19 cellular contexts compared by ENCODE assay signal in the genomic region with DNA sequence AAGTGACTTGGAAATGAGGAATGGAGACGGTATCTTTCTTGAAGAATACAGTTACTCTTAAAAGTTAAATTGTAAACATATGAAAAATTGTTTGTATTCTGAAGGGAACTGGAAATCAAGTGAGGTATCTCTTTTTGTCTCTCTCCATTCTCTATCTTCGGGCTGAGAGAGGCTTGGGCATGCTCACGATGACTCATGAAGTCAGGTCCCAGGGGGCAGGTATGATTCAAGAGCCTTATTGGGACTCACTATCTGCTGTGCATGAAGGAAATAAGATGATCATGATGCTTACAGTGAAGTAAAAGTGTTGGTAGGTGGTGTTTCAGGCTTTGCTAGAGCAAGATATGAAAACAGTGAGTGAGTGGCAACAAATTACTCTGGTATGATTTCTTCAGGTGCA.
A peak's percentile ranks its signal among the peaks of the same experiment; 100 is the strongest.
DNase-seq lines count a peak whose midpoint lies in the region; ATAC-seq and TF ChIP-seq lines count a peak whose summit lies in the region.
"Had no signal": no experiment of that assay in that cellular context is flagged by ENCODE, and none has a peak within 500 bp of the region (broad histone marks: within the 10 kb centered on the region; RNA-seq: fewer than 3 reads in every experiment).

No MANE protein-coding gene starts in this region.

- no peaks in the 10 kb centered on the region for H3K9me3 Mint-ChIP-seq in activated CD4-positive, alpha-beta memory T cell treated with anti-CD3 and anti-CD28 coated beads for 36 hours
- H3K9me3 Mint-ChIP-seq: activated T-cell treated with anti-CD3 and anti-CD28 coated beads, Interleukin-2, amount 50 U/mL, for 72 hours; memory B cell had no signal

- peak; percentile 52 for ATAC-seq in GM21717 (IDR thresholded peaks at IDR 0.05; ENCODE audit: unreplicated experiment)
- ATAC-seq: activated T-cell treated with anti-CD3 and anti-CD28 coated beads, Interleukin-2, amount 50 U/mL, for 72 hours; esophagus mucosa had no signal

- H3K4me3 ChIP-seq in astrocyte of the spinal cord (ENCODE audit: low read depth, low read length), result no peak overlapping the region
- H3K4me3 ChIP-seq: spleen had no signal

- POLR2A ChIA-PET in activated CD4-positive, alpha-beta memory T cell treated with anti-CD3 and anti-CD28 coated beads for 36 hours (lab: Charles Lee), result no interaction called here

- in situ Hi-C loops in astrocyte of the spinal cord (cut with HindIII; ENCODE audit: low sequenced_read_pairs), result no loop called here

- H3K27ac Mint-ChIP-seq in activated CD4-positive, alpha-beta memory T cell treated with anti-CD3 and anti-CD28 coated beads for 36 hours, result no peak overlapping the region
- H3K27ac Mint-ChIP-seq: activated T-cell treated with anti-CD3 and anti-CD28 coated beads, Interleukin-2, amount 50 U/mL, for 72 hours; CD4-positive, alpha-beta T cell; memory B cell had no signal

- no peaks in the 10 kb centered on the region for H3K4me1 Mint-ChIP-seq in activated CD4-positive, alpha-beta memory T cell treated with anti-CD3 and anti-CD28 coated beads for 36 hours (ENCODE audit: low read depth)
- H3K4me1 Mint-ChIP-seq: memory B cell had no signal

- H3K4me3 Mint-ChIP-seq in activated CD4-positive, alpha-beta memory T cell treated with anti-CD3 and anti-CD28 coated beads for 36 hours, result no peak overlapping the region
- H3K4me3 Mint-ChIP-seq: activated T-cell treated with anti-CD3 and anti-CD28 coated beads, Interleukin-2, amount 50 U/mL, for 72 hours; CD4-positive, alpha-beta T cell; memory B cell had no signal

- CTCF ChIA-PET in activated CD4-positive, alpha-beta memory T cell treated with anti-CD3 and anti-CD28 coated beads for 36 hours (lab: Charles Lee), result no interaction called here

- DNase-seq in HK-2 (ENCODE audit: unreplicated experiment) (peak; percentile 1), astrocyte of the spinal cord (ENCODE audit: low read depth, low spot score) (peak; percentile 12), smooth muscle cell of the brain vasculature (ENCODE audit: low read depth, low spot score) (peak; percentile 9), posterior vena cava (ENCODE audit: low spot score) (no peak)
- no peak for DNase-seq in activated CD4-positive, alpha-beta memory T cell treated with anti-CD3 and anti-CD28 coated beads for 36 hours
- DNase-seq in stimulated activated CD4-positive, alpha-beta T cell treated with anti-CD3 and anti-CD28 coated beads, Interleukin-1b, Interleukin-23, amount 100 ng/mL, for 48 hours, result no peak
- DNase-seq: activated CD4-positive, alpha-beta T cell treated with anti-CD3 and anti-CD28 coated beads, Interleukin-2, amount 50 U/mL, for 1 hour; activated T-cell treated with anti-CD3 and anti-CD28 coated beads, Interleukin-2, amount 50 U/mL, for 72 hours; amygdala; CD4-positive, alpha-beta T cell; cortex of kidney; NCI-H146; NCI-H510A treated with DMSO at 0.1 percent for 48 hours; nucleus accumbens; spleen; T-helper 1 cell had no signal

- intact Hi-C loops in posterior vena cava (cut with DNase I), result no loop called here
- intact Hi-C loops in activated CD4-positive, alpha-beta memory T cell treated with anti-CD3 and anti-CD28 coated beads for 36 hours (cut with micrococcal nuclease), result no loop called here

- no peaks in the 10 kb centered on the region for H3K27me3 Mint-ChIP-seq in activated CD4-positive, alpha-beta memory T cell treated with anti-CD3 and anti-CD28 coated beads for 36 hours
- H3K27me3 Mint-ChIP-seq: CD4-positive, alpha-beta T cell; memory B cell had no signal

- TF ChIP-seq CTCF in astrocyte of the spinal cord (IDR thresholded peaks at IDR 0.05; ENCODE audit: low read depth, low read length), result no peak

- no peaks in the 10 kb centered on the region for H3K36me3 Mint-ChIP-seq in activated CD4-positive, alpha-beta memory T cell treated with anti-CD3 and anti-CD28 coated beads for 36 hours
- H3K36me3 Mint-ChIP-seq: memory B cell had no signal

Comparison
In these comparisons a context has a peak if more than half of its experiments do, and no peak if none do; other contexts are left out.
1. DNase-seq: peak in HK-2 (single experiment), astrocyte of the spinal cord (single experiment) and smooth muscle cell of the brain vasculature (single experiment); none in posterior vena cava (single experiment), activated CD4-positive, alpha-beta memory T cell treated with anti-CD3 and anti-CD28 coated beads for 36 hours (single experiment) and stimulated activated CD4-positive, alpha-beta T cell treated with anti-CD3 and anti-CD28 coated beads, Interleukin-1b, Interleukin-23, amount 100 ng/mL, for 48 hours (single experiment).